Comparison of ENCODE assay signal across 10 cellular contexts in genomic region chr21:14602418-14602987, GRCh38. TPM values are rescaled to one million over a fixed set of nuclear protein-coding genes. Genes with fewer than 3 reads are reported as not detected.
DNase-seq lines count a peak whose midpoint lies in the region; ATAC-seq and TF ChIP-seq lines count a peak whose summit lies in the region.
"Had no signal": no experiment of that assay in that cellular context is flagged by ENCODE, and none has a peak within 500 bp of the region (broad histone marks: within the 10 kb centered on the region; RNA-seq: fewer than 3 reads in every experiment).

No MANE protein-coding gene starts in this region.

- H3K9me3 ChIP-seq in left ventricle myocardium inferior (replicated peaks), result peaks cover 1% of the 10 kb centered on the region
- H3K9me3 ChIP-seq: pancreas had no signal

- H3K36me3 Mint-ChIP-seq in activated naive CD8-positive, alpha-beta T cell treated with anti-CD3 and anti-CD28 coated beads, Interleukin-2, amount 50 U/mL, for 24 hours (ENCODE audit: low read depth), result no peaks in the 10 kb centered on the region

- peak; percentile 71 for ATAC-seq in GM19043 (IDR thresholded peaks at IDR 0.05; ENCODE audit: low read depth, unreplicated experiment)
- ATAC-seq in HG03280 (IDR thresholded peaks at IDR 0.05; ENCODE audit: unreplicated experiment), result peak; percentile 69
- no peak for ATAC-seq in activated naive CD8-positive, alpha-beta T cell treated with anti-CD3 and anti-CD28 coated beads, Interleukin-2, amount 50 U/mL, for 24 hours

- H3K9me3 Mint-ChIP-seq in activated naive CD8-positive, alpha-beta T cell treated with anti-CD3 and anti-CD28 coated beads, Interleukin-2, amount 50 U/mL, for 24 hours, result peaks cover 4% of the 10 kb centered on the region

- no peak overlapping the region for H3K27ac Mint-ChIP-seq in activated naive CD8-positive, alpha-beta T cell treated with anti-CD3 and anti-CD28 coated beads, Interleukin-2, amount 50 U/mL, for 24 hours

- H3K27me3 ChIP-seq in ACC112 (ENCODE audit: insufficient read depth, low read length) (no peaks in the 10 kb centered on the region), left ventricle myocardium inferior (ENCODE audit: low read depth) (no peaks in the 10 kb centered on the region)
- H3K27me3 ChIP-seq: pancreas had no signal

- TF ChIP-seq CTCF in left ventricle myocardium inferior (IDR thresholded peaks at IDR 0.05; ENCODE audit: borderline replicate concordance), result no peak

- intact Hi-C loops in left ventricle myocardium inferior (cut with micrococcal nuclease), result no loop called here

- no peak for DNase-seq in activated naive CD8-positive, alpha-beta T cell treated with anti-CD3 and anti-CD28 coated beads, Interleukin-2, amount 50 U/mL, for 24 hours
- DNase-seq in NCI-H1105 treated with DMSO at 0.1 percent for 48 hours (lab: John Stamatoyannopoulos, UW) (no peak), left ventricle myocardium inferior (no peak), NCI-H2081 treated with DMSO at 0.1 percent for 48 hours (lab: John Stamatoyannopoulos, UW) (no peak), EL (no peak)
- DNase-seq: DMS 273 treated with DMSO at 0.1 percent for 48 hours, pancreas had no signal

- peak overlapping the region; percentile 24 for H3K4me3 Mint-ChIP-seq in activated naive CD8-positive, alpha-beta T cell treated with anti-CD3 and anti-CD28 coated beads, Interleukin-2, amount 50 U/mL, for 24 hours

- no peaks in the 10 kb centered on the region for H3K27me3 Mint-ChIP-seq in activated naive CD8-positive, alpha-beta T cell treated with anti-CD3 and anti-CD28 coated beads, Interleukin-2, amount 50 U/mL, for 24 hours

- no peaks in the 10 kb centered on the region for H3K79me2 ChIP-seq in ACC112 (ENCODE audit: control insufficient read depth, insufficient read depth, low read length, unreplicated experiment)

- H3K4me1 Mint-ChIP-seq in activated naive CD8-positive, alpha-beta T cell treated with anti-CD3 and anti-CD28 coated beads, Interleukin-2, amount 50 U/mL, for 24 hours, result peaks cover 26% of the 10 kb centered on the region

- H2AFZ ChIP-seq in ACC112 (ENCODE audit: low read length, unreplicated experiment), result peak overlapping the region; percentile 81

- peak overlapping the region; percentile 69 for H3K27ac ChIP-seq in ACC112 (ENCODE audit: low read depth, low read length)
- H3K27ac ChIP-seq in left ventricle myocardium inferior (replicated peaks), result no peak overlapping the region
- H3K27ac ChIP-seq: pancreas had no signal

- peaks cover 16% of the 10 kb centered on the region for H3K4me1 ChIP-seq in ACC112 (ENCODE audit: control insufficient read depth, insufficient read depth, low read length, unreplicated experiment)
- H3K4me1 ChIP-seq in left ventricle myocardium inferior, result no peaks in the 10 kb centered on the region
- H3K4me1 ChIP-seq: pancreas had no signal

- no peaks in the 10 kb centered on the region for H3K36me3 ChIP-seq in ACC112 (ENCODE audit: insufficient read depth, low read length)
- no peaks in the 10 kb centered on the region for H3K36me3 ChIP-seq in left ventricle myocardium inferior
- H3K36me3 ChIP-seq: pancreas had no signal

- H3K4me3 ChIP-seq in ACC112 (ENCODE audit: low read depth, low read length) (peak overlapping the region; percentile 69), left ventricle myocardium inferior (no peak overlapping the region)
- H3K4me3 ChIP-seq: pancreas had no signal

RNA-seq across cellular contexts. Expression of gene SAMSN1, which starts 56.4 kb away (rescaled TPM):
- 1.0 TPM for total RNA-seq in left ventricle myocardium inferior
